8 cellular contexts compared by ENCODE assay signal in genomic region chr3:99686955-99687612, GRCh38. TPM values are rescaled to one million over a fixed set of nuclear protein-coding genes. Genes with fewer than 3 reads are reported as not detected.
DNase-seq lines count a peak whose midpoint lies in the region; ATAC-seq and TF ChIP-seq lines count a peak whose summit lies in the region.

No MANE protein-coding gene starts in this region.

- no peak overlapping the region for H3K4me3 ChIP-seq in right cardiac atrium (ENCODE audit: low read length)
- no peak overlapping the region for H3K4me3 ChIP-seq in smooth muscle cell

- H3K27me3 ChIP-seq in right cardiac atrium (ENCODE audit: control insufficient read depth, insufficient read depth), result no peaks in the 10 kb centered on the region
- H3K27me3 ChIP-seq in smooth muscle cell (ENCODE audit: low read depth), result no peaks in the 10 kb centered on the region

- no peaks in the 10 kb centered on the region for H3F3A ChIP-seq in smooth muscle cell (ENCODE audit: low read depth)

- TF ChIP-seq CTCF in smooth muscle cell (IDR thresholded peaks at IDR 0.05; ENCODE audit: borderline replicate concordance, insufficient read depth, poor library complexity, severe bottlenecking), result peak; percentile 79

- no peak overlapping the region for H3K9ac ChIP-seq in smooth muscle cell (ENCODE audit: low read depth)

- H3K27ac ChIP-seq in right cardiac atrium (ENCODE audit: low read length), result no peak overlapping the region
- no peak overlapping the region for H3K27ac ChIP-seq in smooth muscle cell (ENCODE audit: low read depth)

- peak; percentile 63 for DNase-seq in Right ventricle myocardium inferior (ENCODE audit: missing footprints)
- DNase-seq in cardiac septum (ENCODE audit: low spot score), result no peak
- DNase-seq in NCI-H69 (lab: John Stamatoyannopoulos, UW), result peak; percentile 33
- DNase-seq in activated naive CD4-positive, alpha-beta T cell treated with anti-CD3 and anti-CD28 coated beads, Interleukin-2, amount 50 U/mL, for 16 hours, result peak; percentile 19
- DNase-seq in right cardiac atrium, result peak; percentile 60 to 85 (median 74)
- no peak for DNase-seq in smooth muscle cell (lab: John Stamatoyannopoulos, UW; ENCODE audit: unreplicated experiment)
- no peak for DNase-seq in T1000 (lab: John Stamatoyannopoulos, UW)

- H4K20me1 ChIP-seq in smooth muscle cell (ENCODE audit: low read depth), result no peaks in the 10 kb centered on the region

- ATAC-seq in Right ventricle myocardium inferior, result no peak
- ATAC-seq in HG02610 (IDR thresholded peaks at IDR 0.05; ENCODE audit: unreplicated experiment), result peak; percentile 68
- peak; percentile 43 to 69 for ATAC-seq in right cardiac atrium

- H2AFZ ChIP-seq in smooth muscle cell (ENCODE audit: low read depth), result no peak overlapping the region

- H3K4me2 ChIP-seq in smooth muscle cell, result no peak overlapping the region

- intact Hi-C loops in Right ventricle myocardium inferior (cut with DNase I) (loop anchor here (2.0 to 10.0 kb wide), 3 partner anchors 40 to 188 kb away; no protein-coding TSS in a partner anchor), cardiac septum (cut with DNase I) (no loop called here), right cardiac atrium (cut with DNase I) (loop anchor here in 2 of 4 donors (5.0 to 10.0 kb wide), 2 partner anchors 40 to 182 kb away; no protein-coding TSS in a partner anchor)

- WGBS in right cardiac atrium, result 42% methylated on average over 8 of the region's 8 CpGs
- WGBS in smooth muscle cell (ENCODE audit: low lambda C conversion rate), result 38% methylated on average over 8 of the region's 8 CpGs

- no peaks in the 10 kb centered on the region for H3K9me3 ChIP-seq in right cardiac atrium (ENCODE audit: control insufficient read depth, low read length)
- no peaks in the 10 kb centered on the region for H3K9me3 ChIP-seq in smooth muscle cell (replicated peaks; ENCODE audit: low read depth)

- H3K79me2 ChIP-seq in smooth muscle cell (ENCODE audit: low read depth), result no peaks in the 10 kb centered on the region

- no peaks in the 10 kb centered on the region for H3K36me3 ChIP-seq in smooth muscle cell (ENCODE audit: low read depth)

- H3K4me1 ChIP-seq in right cardiac atrium (ENCODE audit: control insufficient read depth, insufficient read depth, low read length) (no peaks in the 10 kb centered on the region), smooth muscle cell (ENCODE audit: low read depth) (no peaks in the 10 kb centered on the region)

RNA-seq across cellular contexts. Expression of gene COL8A1, which starts 48.7 kb away (rescaled TPM):
- total RNA-seq in Right ventricle myocardium inferior, result 14.1 TPM
- total RNA-seq in cardiac septum, result 28.5 TPM
- total RNA-seq in right cardiac atrium, result 10 to 100 TPM; 28.9 to 57.5 (median 34.6) TPM
- 16.5 TPM for polyA plus RNA-seq in right cardiac atrium
- total RNA-seq in smooth muscle cell, result 8.2 and 17.1 TPM in 2 replicates
- 7.9 and 9.3 TPM in 2 replicates for polyA plus RNA-seq in smooth muscle cell

Comparison
In these comparisons a context has a peak if more than half of its experiments do, and no peak if none do; other contexts are left out.
1. DNase-seq: peak in Right ventricle myocardium inferior (single experiment), NCI-H69 (single experiment), activated naive CD4-positive, alpha-beta T cell treated with anti-CD3 and anti-CD28 coated beads, Interleukin-2, amount 50 U/mL, for 16 hours (single experiment) and right cardiac atrium (3 of 3); none in cardiac septum (single experiment), smooth muscle cell (single experiment) and T1000 (single experiment).